21 cellular contexts compared by ENCODE assay signal in the genomic region with DNA sequence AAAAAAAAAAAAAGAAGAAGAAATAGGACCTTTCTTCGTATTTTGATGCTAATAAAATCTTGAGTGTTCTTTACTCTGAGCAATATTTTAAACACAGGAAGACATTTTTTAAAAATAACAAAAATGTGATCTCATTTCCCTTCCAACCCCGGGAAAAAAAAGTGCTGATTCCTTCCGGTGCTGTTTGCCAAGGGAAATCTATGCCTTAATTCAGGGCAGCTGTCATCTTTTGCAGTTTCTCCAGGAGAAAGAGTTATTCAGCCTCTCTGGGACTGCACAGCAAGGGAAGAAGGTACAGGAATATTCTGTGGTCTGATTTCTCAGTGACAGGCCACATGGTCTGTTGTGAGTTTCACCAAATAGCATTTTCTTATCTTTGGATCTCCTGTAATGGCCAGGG.
DNase-seq lines count a peak whose midpoint lies in the region; ATAC-seq lines count a peak whose summit lies in the region.
"Had no signal": no experiment of that assay in that cellular context is flagged by ENCODE, and none has a peak within 500 bp of the region (broad histone marks: within the 10 kb centered on the region; RNA-seq: fewer than 3 reads in every experiment).

No MANE protein-coding gene starts in this region.

- intact Hi-C loops in posterior vena cava (cut with DNase I): no loop called here
- intact Hi-C loops in left cardiac atrium (cut with DNase I): no loop called here

- no peaks in the 10 kb centered on the region for H3K36me3 ChIP-seq in SK-N-MC (ENCODE audit: insufficient read depth, low read length)
- H3K36me3 ChIP-seq: BE2C had no signal

- peak; percentile 41 for DNase-seq in NCI-H2171 treated with DMSO at 0.1 percent for 48 hours (lab: John Stamatoyannopoulos, UW)
- no peak for DNase-seq in NCI-H2171 (lab: John Stamatoyannopoulos, UW)
- DNase-seq in SK-N-MC (ENCODE audit: low read depth, low spot score): peak; percentile 90
- DNase-seq in islet precursor cell: peak; percentile 41
- DNase-seq in posterior vena cava (ENCODE audit: low spot score): no peak
- DNase-seq in NCI-H1105 treated with DMSO at 0.1 percent for 48 hours (lab: John Stamatoyannopoulos, UW): no peak
- no peak for DNase-seq in left cardiac atrium
- DNase-seq: BE2C; CD4-positive, CD25-positive, alpha-beta regulatory T cell; COR-L47; DMS 273 treated with DMSO at 0.1 percent for 48 hours; DND-41; NCI-H146; NCI-H2081; NCI-H510A; NCI-H748 treated with DMSO at 0.1 percent for 48 hours; RPMI8226; SHP77 treated with DMSO at 0.1 percent for 48 hours had no signal

- H3K4me3 ChIP-seq in SK-N-MC: peak overlapping the region; percentile 56

- no peak for ATAC-seq in HG03521 (IDR thresholded peaks at IDR 0.05; ENCODE audit: unreplicated experiment)
- no peak for ATAC-seq in left cardiac atrium

- no peaks in the 10 kb centered on the region for H3K9me3 ChIP-seq in SK-N-MC (ENCODE audit: low read depth, low read length)
- H3K9me3 ChIP-seq: BE2C had no signal

- peak overlapping the region; percentile 77 for H3K9ac ChIP-seq in SK-N-MC (ENCODE audit: insufficient read length)
- H3K9ac ChIP-seq: KMS-11 had no signal

- H3K27ac ChIP-seq in SK-N-MC: peak overlapping the region; percentile 99
- H3K27ac ChIP-seq: 22Rv1, KMS-11 had no signal

Comparison
In these comparisons a context has a peak if more than half of its experiments do, and no peak if none do; other contexts are left out.
1. DNase-seq: peak in NCI-H2171 treated with DMSO at 0.1 percent for 48 hours (single experiment), SK-N-MC (single experiment) and islet precursor cell (single experiment); none in NCI-H2171 (single experiment), posterior vena cava (single experiment), NCI-H1105 treated with DMSO at 0.1 percent for 48 hours (single experiment) and left cardiac atrium (single experiment).